Comparison of ENCODE assay signal across 13 cellular contexts in the genomic region with DNA sequence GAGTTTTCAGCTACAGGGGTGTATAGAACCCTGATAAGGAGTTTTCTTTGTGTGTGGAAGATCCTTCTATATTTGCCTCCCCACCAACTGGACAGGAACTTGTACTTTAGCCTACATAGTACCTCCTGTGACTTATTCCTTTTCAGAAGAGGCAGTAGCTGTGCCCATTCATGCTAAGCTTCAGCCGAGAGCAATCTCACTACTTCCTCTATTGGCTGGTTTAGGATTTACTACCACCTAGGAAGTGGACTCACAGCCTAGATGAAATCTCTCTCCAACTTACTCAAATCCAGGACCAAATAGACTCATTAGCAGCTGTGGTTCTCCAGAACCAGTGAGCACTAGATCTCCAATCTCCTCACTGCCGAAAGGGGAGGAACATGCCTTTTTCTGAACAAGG. TPM values are rescaled to one million over a fixed set of nuclear protein-coding genes. Genes with fewer than 3 reads are reported as not detected.
A peak's percentile ranks its signal among the peaks of the same experiment; 100 is the strongest.
DNase-seq lines count a peak whose midpoint lies in the region; ATAC-seq, FAIRE-seq and TF ChIP-seq lines count a peak whose summit lies in the region.
"Had no signal": no experiment of that assay in that cellular context is flagged by ENCODE, and none has a peak within 500 bp of the region (broad histone marks: within the 10 kb centered on the region; RNA-seq: fewer than 3 reads in every experiment).

No MANE protein-coding gene starts in this region.

- H3K4me3 ChIP-seq in bronchial epithelial cell (ENCODE audit: low read depth, low read length) = no peak overlapping the region
- H3K4me3 ChIP-seq: prostate gland had no signal

- H3K27ac Mint-ChIP-seq in activated CD8-positive, alpha-beta T cell treated with anti-CD3 and anti-CD28 coated beads, Interleukin-2, amount 10 ng/mL, durations not matched to agents 7 days and 5 days = peak overlapping the region; percentile 19
- no peak overlapping the region for H3K27ac Mint-ChIP-seq in activated CD8-positive, alpha-beta T cell treated with anti-CD3 and anti-CD28 coated beads for 36 hours
- no peak overlapping the region for H3K27ac Mint-ChIP-seq in stimulated activated effector memory CD8-positive, alpha-beta T cell treated with anti-CD3 and anti-CD28 coated beads, Interleukin-12 subunit alpha, Interleukin-12 subunit beta, amount 100 ng/mL, for 72 hours

- no peak for DNase-seq in activated CD8-positive, alpha-beta T cell treated with anti-CD3 and anti-CD28 coated beads, Interleukin-2, amount 10 ng/mL, durations not matched to agents 7 days and 5 days
- no peak for DNase-seq in activated CD8-positive, alpha-beta T cell treated with anti-CD3 and anti-CD28 coated beads for 36 hours
- peak; percentile 86 for DNase-seq in MV-4-11 (lab: John Stamatoyannopoulos, UW)
- DNase-seq in bronchial epithelial cell (ENCODE audit: low read depth) = peak; percentile 17
- DNase-seq in stimulated activated effector memory CD8-positive, alpha-beta T cell treated with anti-CD3 and anti-CD28 coated beads, Interleukin-12 subunit alpha, Interleukin-12 subunit beta, amount 100 ng/mL, for 72 hours (ENCODE audit: low spot score in 2 of 2) = no peak
- DNase-seq in activated CD4-positive, CD25-positive, alpha-beta regulatory T cell treated with anti-CD3 and anti-CD28 coated beads, Interleukin-2, amount 50 U/mL, for 72 hours = no peak
- DNase-seq in NCI-H2081 (lab: John Stamatoyannopoulos, UW) = no peak
- DNase-seq in AG20443 (ENCODE audit: low spot score) = no peak
- DNase-seq: DMS79 treated with DMSO at 0.1 percent for 48 hours; NCI-H345; stimulated activated naive CD4-positive, alpha-beta T cell had no signal

- no peaks in the 10 kb centered on the region for H3K9me3 Mint-ChIP-seq in activated CD8-positive, alpha-beta T cell treated with anti-CD3 and anti-CD28 coated beads, Interleukin-2, amount 10 ng/mL, durations not matched to agents 7 days and 5 days (ENCODE audit: insufficient read depth)
- H3K9me3 Mint-ChIP-seq in activated CD8-positive, alpha-beta T cell treated with anti-CD3 and anti-CD28 coated beads for 36 hours = no peaks in the 10 kb centered on the region
- no peaks in the 10 kb centered on the region for H3K9me3 Mint-ChIP-seq in stimulated activated effector memory CD8-positive, alpha-beta T cell treated with anti-CD3 and anti-CD28 coated beads, Interleukin-12 subunit alpha, Interleukin-12 subunit beta, amount 100 ng/mL, for 72 hours

- H3K27me3 Mint-ChIP-seq in activated CD8-positive, alpha-beta T cell treated with anti-CD3 and anti-CD28 coated beads, Interleukin-2, amount 10 ng/mL, durations not matched to agents 7 days and 5 days (ENCODE audit: low read depth) = no peaks in the 10 kb centered on the region
- H3K27me3 Mint-ChIP-seq in activated CD8-positive, alpha-beta T cell treated with anti-CD3 and anti-CD28 coated beads for 36 hours = no peaks in the 10 kb centered on the region

- TF ChIP-seq CTCF in activated CD8-positive, alpha-beta T cell treated with anti-CD3 and anti-CD28 coated beads for 36 hours (IDR thresholded peaks at IDR 0.05) = no peak
- no peak for TF ChIP-seq CTCF in bronchial epithelial cell (IDR thresholded peaks at IDR 0.05; ENCODE audit: insufficient read depth, low read length, severe bottlenecking)

- FAIRE-seq in bronchial epithelial cell (lab: Jason Lieb, UNC) = no peak

- no peaks in the 10 kb centered on the region for H3K27me3 ChIP-seq in bronchial epithelial cell (ENCODE audit: control insufficient read depth, insufficient read depth, low read length)

- intact Hi-C loops in activated CD8-positive, alpha-beta T cell treated with anti-CD3 and anti-CD28 coated beads for 36 hours (cut with micrococcal nuclease) = no loop called here

- H3K4me3 Mint-ChIP-seq in activated CD8-positive, alpha-beta T cell treated with anti-CD3 and anti-CD28 coated beads, Interleukin-2, amount 10 ng/mL, durations not matched to agents 7 days and 5 days = no peak overlapping the region
- H3K4me3 Mint-ChIP-seq in activated CD8-positive, alpha-beta T cell treated with anti-CD3 and anti-CD28 coated beads for 36 hours = no peak overlapping the region
- peak overlapping the region; percentile 84 for H3K4me3 Mint-ChIP-seq in stimulated activated effector memory CD8-positive, alpha-beta T cell treated with anti-CD3 and anti-CD28 coated beads, Interleukin-12 subunit alpha, Interleukin-12 subunit beta, amount 100 ng/mL, for 72 hours

- peaks cover 44% of the 10 kb centered on the region for H3K4me1 Mint-ChIP-seq in activated CD8-positive, alpha-beta T cell treated with anti-CD3 and anti-CD28 coated beads, Interleukin-2, amount 10 ng/mL, durations not matched to agents 7 days and 5 days (ENCODE audit: low read depth)
- peaks cover 28% of the 10 kb centered on the region for H3K4me1 Mint-ChIP-seq in activated CD8-positive, alpha-beta T cell treated with anti-CD3 and anti-CD28 coated beads for 36 hours (ENCODE audit: low read depth)
- H3K4me1 Mint-ChIP-seq in stimulated activated effector memory CD8-positive, alpha-beta T cell treated with anti-CD3 and anti-CD28 coated beads, Interleukin-12 subunit alpha, Interleukin-12 subunit beta, amount 100 ng/mL, for 72 hours = peaks cover 33% of the 10 kb centered on the region

- POLR2A ChIA-PET in activated CD8-positive, alpha-beta T cell treated with anti-CD3 and anti-CD28 coated beads, Interleukin-2, amount 10 ng/mL, durations not matched to agents 7 days and 5 days (lab: Charles Lee) = interaction anchor here (4.6 to 6.3 kb wide), 2 partner anchors 15 to 42 kb away, joined by 21 to 82 read pairs; partner anchors contain the start of genes FKBP8 and UBA52
- POLR2A ChIA-PET in activated CD8-positive, alpha-beta T cell treated with anti-CD3 and anti-CD28 coated beads for 36 hours (lab: Charles Lee) = interaction anchor here (1.0 to 3.6 kb wide), 4 partner anchors 9 to 332 kb away, joined by 3 to 34 read pairs (median 14); partner anchors contain the start of gene UBA52

- ATAC-seq in activated CD8-positive, alpha-beta T cell treated with anti-CD3 and anti-CD28 coated beads, Interleukin-2, amount 10 ng/mL, durations not matched to agents 7 days and 5 days = no peak
- no peak for ATAC-seq in activated CD8-positive, alpha-beta T cell treated with anti-CD3 and anti-CD28 coated beads for 36 hours
- ATAC-seq in stimulated activated effector memory CD8-positive, alpha-beta T cell treated with anti-CD3 and anti-CD28 coated beads, Interleukin-12 subunit alpha, Interleukin-12 subunit beta, amount 100 ng/mL, for 72 hours = no peak
- ATAC-seq: activated CD4-positive, CD25-positive, alpha-beta regulatory T cell treated with anti-CD3 and anti-CD28 coated beads, Interleukin-2, amount 50 U/mL, for 24 hours had no signal

- H3K36me3 ChIP-seq in bronchial epithelial cell (ENCODE audit: control insufficient read depth, insufficient read depth, low read length) = no peaks in the 10 kb centered on the region

- H3K36me3 Mint-ChIP-seq in activated CD8-positive, alpha-beta T cell treated with anti-CD3 and anti-CD28 coated beads, Interleukin-2, amount 10 ng/mL, durations not matched to agents 7 days and 5 days (ENCODE audit: low read depth) = peaks cover 14% of the 10 kb centered on the region
- peaks cover 12% of the 10 kb centered on the region for H3K36me3 Mint-ChIP-seq in activated CD8-positive, alpha-beta T cell treated with anti-CD3 and anti-CD28 coated beads for 36 hours (ENCODE audit: low read depth)
- H3K36me3 Mint-ChIP-seq in stimulated activated effector memory CD8-positive, alpha-beta T cell treated with anti-CD3 and anti-CD28 coated beads, Interleukin-12 subunit alpha, Interleukin-12 subunit beta, amount 100 ng/mL, for 72 hours = peaks cover 24% of the 10 kb centered on the region

- CTCF ChIA-PET in activated CD8-positive, alpha-beta T cell treated with anti-CD3 and anti-CD28 coated beads, Interleukin-2, amount 10 ng/mL, durations not matched to agents 7 days and 5 days (lab: Charles Lee) = interaction anchor here (1.2 to 5.4 kb wide), 6 partner anchors 8 to 261 kb away, joined by 3 to 56 read pairs (median 10); partner anchors contain the start of genes FKBP8, KXD1 and UBA52
- CTCF ChIA-PET in activated CD8-positive, alpha-beta T cell treated with anti-CD3 and anti-CD28 coated beads for 36 hours (lab: Charles Lee) = interaction anchor here (0.9 to 2.1 kb wide), 6 partner anchors 8 to 66 kb away, joined by 3 to 6 read pairs (median 4); partner anchors contain the start of gene UBA52

RNA-seq across cellular contexts. Expression of gene REX1BD, which starts 2.3 kb away (rescaled TPM):
- total RNA-seq in activated CD8-positive, alpha-beta T cell treated with anti-CD3 and anti-CD28 coated beads, Interleukin-2, amount 10 ng/mL, durations not matched to agents 7 days and 5 days = 10 to 100 TPM; 91.5 to 98.7 TPM
- 10 to 100 TPM; 61.2 to 65.1 TPM for total RNA-seq in activated CD8-positive, alpha-beta T cell treated with anti-CD3 and anti-CD28 coated beads for 36 hours
- 26.1 and 45.4 TPM in 2 replicates for total RNA-seq in bronchial epithelial cell

RNA-seq across cellular contexts. Expression of gene UBA52, which starts 14.7 kb away (rescaled TPM):
- 1,000 to 10,000 TPM; 1,452 to 1,556 TPM for total RNA-seq in activated CD8-positive, alpha-beta T cell treated with anti-CD3 and anti-CD28 coated beads, Interleukin-2, amount 10 ng/mL, durations not matched to agents 7 days and 5 days
- 1,000 to 10,000 TPM; 1,795 to 1,837 TPM for total RNA-seq in activated CD8-positive, alpha-beta T cell treated with anti-CD3 and anti-CD28 coated beads for 36 hours
- 586 and 964 TPM in 2 replicates for total RNA-seq in bronchial epithelial cell

RNA-seq across cellular contexts. Expression of gene CRLF1, which starts 20.3 kb away (rescaled TPM):
- not detected for total RNA-seq in activated CD8-positive, alpha-beta T cell treated with anti-CD3 and anti-CD28 coated beads, Interleukin-2, amount 10 ng/mL, durations not matched to agents 7 days and 5 days
- total RNA-seq in activated CD8-positive, alpha-beta T cell treated with anti-CD3 and anti-CD28 coated beads for 36 hours = not detected
- total RNA-seq in bronchial epithelial cell = 0.26 and 0.64 TPM in 2 replicates

RNA-seq across cellular contexts. Expression of gene TMEM59L, which starts 26.4 kb away (rescaled TPM):
- not detected for total RNA-seq in activated CD8-positive, alpha-beta T cell treated with anti-CD3 and anti-CD28 coated beads, Interleukin-2, amount 10 ng/mL, durations not matched to agents 7 days and 5 days
- not detected for total RNA-seq in activated CD8-positive, alpha-beta T cell treated with anti-CD3 and anti-CD28 coated beads for 36 hours
- total RNA-seq in bronchial epithelial cell = 0.13 and 0.79 TPM in 2 replicates

RNA-seq across cellular contexts. Expression of gene KXD1, which starts 28.6 kb away (rescaled TPM):
- total RNA-seq in activated CD8-positive, alpha-beta T cell treated with anti-CD3 and anti-CD28 coated beads, Interleukin-2, amount 10 ng/mL, durations not matched to agents 7 days and 5 days = 100 to 1,000 TPM; 101 to 108 TPM
- 100 to 1,000 TPM; 137 to 142 TPM for total RNA-seq in activated CD8-positive, alpha-beta T cell treated with anti-CD3 and anti-CD28 coated beads for 36 hours
- total RNA-seq in bronchial epithelial cell = 47.7 and 50.2 TPM in 2 replicates

Comparison
In these comparisons a context has a peak if more than half of its experiments do, and no peak if none do; other contexts are left out.
1. DNase-seq: peak in MV-4-11 (single experiment) and bronchial epithelial cell (single experiment); none in activated CD8-positive, alpha-beta T cell treated with anti-CD3 and anti-CD28 coated beads, Interleukin-2, amount 10 ng/mL, durations not matched to agents 7 days and 5 days (single experiment), activated CD8-positive, alpha-beta T cell treated with anti-CD3 and anti-CD28 coated beads for 36 hours (single experiment), stimulated activated effector memory CD8-positive, alpha-beta T cell treated with anti-CD3 and anti-CD28 coated beads, Interleukin-12 subunit alpha, Interleukin-12 subunit beta, amount 100 ng/mL, for 72 hours (0 of 2), activated CD4-positive, CD25-positive, alpha-beta regulatory T cell treated with anti-CD3 and anti-CD28 coated beads, Interleukin-2, amount 50 U/mL, for 72 hours (single experiment), NCI-H2081 (0 of 2) and AG20443 (single experiment).